ENCODE assay signal across 11 cellular contexts in genomic region chr1:111600295-111600694, GRCh38. TPM values are rescaled to one million over a fixed set of nuclear protein-coding genes. Genes with fewer than 3 reads are reported as not detected.
DNase-seq lines count a peak whose midpoint lies in the region; ATAC-seq and TF ChIP-seq lines count a peak whose summit lies in the region.
"Had no signal": no experiment of that assay in that cellular context is flagged by ENCODE, and none has a peak within 500 bp of the region (broad histone marks: within the 10 kb centered on the region; RNA-seq: fewer than 3 reads in every experiment).

No MANE protein-coding gene starts in this region.

- H3K4me3 ChIP-seq in SU-DHL-6 (ENCODE audit: insufficient read depth, low read length, poor library complexity, severe bottlenecking) (no peak overlapping the region), neural progenitor cell (no peak overlapping the region)
- H3K4me3 ChIP-seq in naive thymus-derived CD4-positive, alpha-beta T cell (ENCODE audit: low read length), result no peak overlapping the region
- H3K4me3 ChIP-seq: prostate gland had no signal

- no peak for DNase-seq in naive thymus-derived CD4-positive, alpha-beta T cell
- DNase-seq in neural progenitor cell (ENCODE audit: low spot score) (no peak), iPS-NIHi7 (ENCODE audit: extremely low spot score) (no peak)
- DNase-seq: HCEC 1CT; left colon; stimulated activated CD4-positive, alpha-beta T cell treated with anti-CD3 and anti-CD28 coated beads, Interleukin-2, amount 100 ng/mL, for 48 hours had no signal

- peak overlapping the region in 5 of 10 donors; percentile 3 to 71 (median 37) for H3K4me3 Mint-ChIP-seq in naive thymus-derived CD4-positive, alpha-beta T cell
- no peak overlapping the region for H3K4me3 Mint-ChIP-seq in neural progenitor cell

- H3K9me3 ChIP-seq in SU-DHL-6 (ENCODE audit: insufficient read depth, low read length) (no peaks in the 10 kb centered on the region), neural progenitor cell (ENCODE audit: low read depth) (no peaks in the 10 kb centered on the region)
- H3K9me3 ChIP-seq in naive thymus-derived CD4-positive, alpha-beta T cell (ENCODE audit: control insufficient read depth in 2 of 3, low read length in 3 of 3), result no peaks in the 10 kb centered on the region
- H3K9me3 ChIP-seq: prostate gland had no signal

- peak overlapping the region; percentile 1 for H2AFZ ChIP-seq in SU-DHL-6 (ENCODE audit: low read depth, low read length, severe bottlenecking)
- H2AFZ ChIP-seq in neural progenitor cell (replicated peaks), result no peak overlapping the region

- no peaks in the 10 kb centered on the region for H4K20me1 ChIP-seq in SU-DHL-6 (ENCODE audit: low read depth, low read length)
- H4K20me1 ChIP-seq in neural progenitor cell (ENCODE audit: low read depth), result no peaks in the 10 kb centered on the region

- H3K27ac ChIP-seq in SU-DHL-6 (ENCODE audit: low read depth, low read length) (peak overlapping the region; percentile 87), neural progenitor cell (no peak overlapping the region)
- H3K27ac ChIP-seq in naive thymus-derived CD4-positive, alpha-beta T cell (ENCODE audit: low read depth, low read length), result no peak overlapping the region
- H3K27ac ChIP-seq: prostate gland had no signal

- POLR2A ChIA-PET in naive thymus-derived CD4-positive, alpha-beta T cell (lab: Charles Lee), result interaction anchor here (1.1 to 10.2 kb wide), 6 partner anchors 9 to 84 kb away, joined by 3 to 173 read pairs (median 4); partner anchors contain the start of gene RAP1A

- no peak for TF ChIP-seq CTCF in SU-DHL-6 (IDR thresholded peaks at IDR 0.05; ENCODE audit: insufficient read depth, low read length, poor library complexity, severe bottlenecking)
- TF ChIP-seq CTCF in neural progenitor cell (IDR thresholded peaks at IDR 0.05), result no peak

- H3K4me2 ChIP-seq in SU-DHL-6 (ENCODE audit: low read depth, low read length, poor library complexity, severe bottlenecking), result peak overlapping the region; percentile 69
- H3K4me2 ChIP-seq in neural progenitor cell, result no peak overlapping the region

- peak overlapping the region in 6 of 9 donors; percentile 60 to 90 (median 77) for H3K27ac Mint-ChIP-seq in naive thymus-derived CD4-positive, alpha-beta T cell
- no peak overlapping the region for H3K27ac Mint-ChIP-seq in neural progenitor cell

- peaks cover 0 to 5% (median 0%) of the 10 kb centered on the region in 11 donors for H3K9me3 Mint-ChIP-seq in naive thymus-derived CD4-positive, alpha-beta T cell
- no peaks in the 10 kb centered on the region for H3K9me3 Mint-ChIP-seq in neural progenitor cell

- no peaks in the 10 kb centered on the region for H3K36me3 ChIP-seq in SU-DHL-6 (ENCODE audit: low read length)
- H3K36me3 ChIP-seq in naive thymus-derived CD4-positive, alpha-beta T cell (ENCODE audit: control insufficient read depth in 2 of 3, insufficient read depth in 3 of 3, low read length in 3 of 3), result no peaks in the 10 kb centered on the region
- no peaks in the 10 kb centered on the region for H3K36me3 ChIP-seq in neural progenitor cell
- H3K36me3 ChIP-seq: prostate gland had no signal

- peaks cover 70 to 100% of the 10 kb centered on the region in 2 donors for H3K4me1 ChIP-seq in naive thymus-derived CD4-positive, alpha-beta T cell (ENCODE audit: control insufficient read depth in 2 of 2, insufficient read depth in 2 of 2, low read length in 2 of 2)
- H3K4me1 ChIP-seq in neural progenitor cell, result peaks cover under 1% of the 10 kb centered on the region
- H3K4me1 ChIP-seq: prostate gland had no signal

- H3K27me3 ChIP-seq in SU-DHL-6 (ENCODE audit: low read length) (no peaks in the 10 kb centered on the region), neural progenitor cell (no peaks in the 10 kb centered on the region)
- no peaks in the 10 kb centered on the region for H3K27me3 ChIP-seq in naive thymus-derived CD4-positive, alpha-beta T cell (ENCODE audit: control insufficient read depth in 2 of 2, insufficient read depth in 2 of 2, low read length in 2 of 2)

- intact Hi-C loops in naive thymus-derived CD4-positive, alpha-beta T cell (cut with micrococcal nuclease), result loop anchor here in 1 of 2 donors (5.0 to 10.0 kb wide), 2 partner anchors 383 to 955 kb away; no protein-coding TSS in a partner anchor

- H3K4me1 Mint-ChIP-seq in naive thymus-derived CD4-positive, alpha-beta T cell, result peaks cover 65 to 98% (median 95%) of the 10 kb centered on the region in 7 donors
- peaks cover 1% of the 10 kb centered on the region for H3K4me1 Mint-ChIP-seq in neural progenitor cell

- no peaks in the 10 kb centered on the region for H3K9me2 ChIP-seq in SU-DHL-6 (replicated peaks; ENCODE audit: insufficient read depth, low read length)

- H3F3A ChIP-seq in SU-DHL-6 (ENCODE audit: insufficient read depth) (peaks cover 34% of the 10 kb centered on the region), neural progenitor cell (ENCODE audit: low read depth) (no peaks in the 10 kb centered on the region)

- ATAC-seq in GM18517 (IDR thresholded peaks at IDR 0.05; ENCODE audit: unreplicated experiment), result peak; percentile 13
- ATAC-seq in GM21529 (IDR thresholded peaks at IDR 0.05; ENCODE audit: unreplicated experiment), result peak; percentile 2
- ATAC-seq in naive thymus-derived CD4-positive, alpha-beta T cell, result no peak
- ATAC-seq in GM21360 (IDR thresholded peaks at IDR 0.05; ENCODE audit: unreplicated experiment), result no peak
- ATAC-seq: left colon had no signal

- CTCF ChIA-PET in naive thymus-derived CD4-positive, alpha-beta T cell (lab: Charles Lee), result interaction anchor here (1.5 kb wide), 1 partner anchor 92 kb away, joined by 5 read pairs; no protein-coding TSS in a partner anchor

- H3K36me3 Mint-ChIP-seq in naive thymus-derived CD4-positive, alpha-beta T cell, result peaks cover 0 to 15% (median 0%) of the 10 kb centered on the region in 5 donors
- H3K36me3 Mint-ChIP-seq in neural progenitor cell, result no peaks in the 10 kb centered on the region

- H3K27me3 Mint-ChIP-seq in naive thymus-derived CD4-positive, alpha-beta T cell, result no peaks in the 10 kb centered on the region
- H3K27me3 Mint-ChIP-seq in neural progenitor cell (ENCODE audit: insufficient read depth, low read depth), result peaks cover 4% of the 10 kb centered on the region

- no peaks in the 10 kb centered on the region for H3K79me2 ChIP-seq in SU-DHL-6 (ENCODE audit: insufficient read depth, low read length)
- no peaks in the 10 kb centered on the region for H3K79me2 ChIP-seq in neural progenitor cell (ENCODE audit: low read depth)

- peak overlapping the region; percentile 30 for H3K9ac ChIP-seq in SU-DHL-6 (ENCODE audit: low read length)
- H3K9ac ChIP-seq in neural progenitor cell, result no peak overlapping the region

RNA-seq across cellular contexts. Expression of gene RAP1A, which starts 19.3 kb away (rescaled TPM):
- 100 to 1,000 TPM in 4 of 5 experiments, 10 to 100 TPM in 1; 89.8 to 183 (median 107) TPM for total RNA-seq in naive thymus-derived CD4-positive, alpha-beta T cell
- 10 to 100 TPM; 37.6 to 55.0 TPM for polyA plus RNA-seq in naive thymus-derived CD4-positive, alpha-beta T cell
- 10.4 and 27.5 TPM in 2 replicates for total RNA-seq in neural progenitor cell (ENCODE audit: low replicate concordance)

Comparison
In these comparisons a context has a peak if more than half of its experiments do, and no peak if none do; other contexts are left out.
1. ATAC-seq: peak in GM18517 (single experiment) and GM21529 (single experiment); none in naive thymus-derived CD4-positive, alpha-beta T cell (single experiment) and GM21360 (single experiment).